In genomic region chr12:68286396-68286795, GRCh38 we compare ENCODE assay signal across 16 cellular contexts. TPM values are rescaled to one million over a fixed set of nuclear protein-coding genes. Genes with fewer than 3 reads are reported as not detected.
"Had no signal": no experiment of that assay in that cellular context is flagged by ENCODE, and none has a peak within 500 bp of the region (broad histone marks: within the 10 kb centered on the region; RNA-seq: fewer than 3 reads in every experiment).

No MANE protein-coding gene starts in this region.

- DNase-seq: Karpas-422, KG1, MM.1S, NCI-H1092 treated with DMSO at 0.1 percent for 48 hours, NCI-H1436, NCI-H187 treated with DMSO at 0.1 percent for 48 hours, NCI-H2029 treated with DMSO at 0.1 percent for 48 hours, NCI-H2171 treated with DMSO at 0.1 percent for 48 hours, NCI-H345, NCI-H446 treated with DMSO at 0.1 percent for 48 hours, NCI-H510A treated with DMSO at 0.1 percent for 48 hours, NCI-H526, RPMI8226, SHP77 had no signal

RNA-seq across cellular contexts. Expression of gene IL22, which starts 33.0 kb away (rescaled TPM):
- total RNA-seq: HT-29, M059J had no signal
